In genomic region chr7:45901566-45901965, GRCh38 we compare ENCODE assay signal across 10 cellular contexts. TPM values are rescaled to one million over a fixed set of nuclear protein-coding genes. Genes with fewer than 3 reads are reported as not detected.
"Had no signal": no experiment of that assay in that cellular context is flagged by ENCODE, and none has a peak within 500 bp of the region (broad histone marks: within the 10 kb centered on the region; RNA-seq: fewer than 3 reads in every experiment).

No MANE protein-coding gene starts in this region.

- DNase-seq: H7, HFFc6 had no signal

- H3K4me2 ChIP-seq: GM23338 had no signal

- H3K27ac Mint-ChIP-seq: GM23338, HFFc6, IgD-negative memory B cell had no signal

- H3K36me3 Mint-ChIP-seq: IgD-negative memory B cell had no signal

- ATAC-seq: GM23338, HCT116, HepG2 had no signal

- H3K9me3 Mint-ChIP-seq: HFFc6 had no signal

- H3K9me3 ChIP-seq: HAP-1 had no signal

- H3K36me3 ChIP-seq: HAP-1 had no signal

- H3K4me3 ChIP-seq: GM23338, HAP-1 had no signal

- H3K4me1 ChIP-seq: HAP-1 had no signal

- H3K27ac ChIP-seq: HL-60 had no signal

- H3K4me1 Mint-ChIP-seq: GM23338, IgD-negative memory B cell had no signal

- H3K4me3 Mint-ChIP-seq: GM23338, HFFc6, IgD-negative memory B cell had no signal

RNA-seq across cellular contexts. Expression of gene IGFBP1, which starts 13.3 kb away (rescaled TPM):
- total RNA-seq: GM23338, H1, H7, HFFc6 had no signal

RNA-seq across cellular contexts. Expression of gene IGFBP3, which starts 19.5 kb away (rescaled TPM):
- total RNA-seq: HepG2, HT1080 had no signal

RNA-seq across cellular contexts. Expression of gene CCDC201, which starts 28.7 kb away (rescaled TPM):
- total RNA-seq: GM23338, H1, H7, HepG2, HFFc6, HT1080 had no signal
